Comparison of ENCODE assay signal across 1 cellular context in genomic region chr6:3838992-3839867, GRCh38.
A peak's percentile ranks its signal among the peaks of the same experiment; 100 is the strongest.
TF ChIP-seq lines count a peak whose summit lies in the region.

No MANE protein-coding gene starts in this region.

TF ChIP-seq in HepG2, 621 proteins besides CTCF, POLR2A, EP300 and RAD21 (continued from another document and continues in another):
- TF ChIP-seq ZBTB40 (IDR thresholded peaks at IDR 0.05): no peak
- TF ChIP-seq ZBTB40 (CRISPR knock-in tag; IDR thresholded peaks at IDR 0.05): no peak
- peak; percentile 82; the same call in 1 of the 2 replicates for TF ChIP-seq ZNF281 (CRISPR knock-in tag; IDR thresholded peaks at IDR 0.05; ENCODE audit: borderline replicate concordance)
- no peak for TF ChIP-seq ARNT2 (CRISPR knock-in tag; IDR thresholded peaks at IDR 0.05; ENCODE audit: low read depth)
- TF ChIP-seq ZNF275 (CRISPR knock-in tag; IDR thresholded peaks at IDR 0.05; ENCODE audit: borderline replicate concordance): no peak; the same call in 1 of the 2 replicates
- TF ChIP-seq HMG20A (CRISPR knock-in tag; IDR thresholded peaks at IDR 0.05; ENCODE audit: borderline replicate concordance): peak; percentile 89
- peak; percentile 34; the same call in 1 of the 2 replicates for TF ChIP-seq GFI1 (CRISPR knock-in tag; IDR thresholded peaks at IDR 0.05; ENCODE audit: borderline replicate concordance)
- no peak for TF ChIP-seq ZNF207 (IDR thresholded peaks at IDR 0.05; ENCODE audit: borderline replicate concordance)
- TF ChIP-seq ZNF274 (CRISPR knock-in tag; IDR thresholded peaks at IDR 0.05): peak; percentile 66; the same call in 1 of the 2 replicates
- TF ChIP-seq ZBTB26 (CRISPR knock-in tag; IDR thresholded peaks at IDR 0.05; ENCODE audit: borderline replicate concordance): no peak
- peak; percentile 33; the same call in 1 of the 2 replicates for TF ChIP-seq ZNF468 (CRISPR knock-in tag; IDR thresholded peaks at IDR 0.05)
- peak; percentile 41; the same call in 1 of the 2 replicates for TF ChIP-seq KMT2B (CRISPR knock-in tag; IDR thresholded peaks at IDR 0.05)
- no peak for TF ChIP-seq ZHX1 (CRISPR knock-in tag; IDR thresholded peaks at IDR 0.05; ENCODE audit: low read depth)
- TF ChIP-seq ZKSCAN8 (CRISPR knock-in tag; IDR thresholded peaks at IDR 0.05; ENCODE audit: borderline replicate concordance): 0 out of 2 replicates have a peak, but pooled peaks have one; percentile 50
- peak; percentile 79; the same call in 1 of the 2 replicates for TF ChIP-seq PITX1 (CRISPR knock-in tag; IDR thresholded peaks at IDR 0.05)
- no peak; the same call in 1 of the 2 replicates for TF ChIP-seq JUND (CRISPR knock-in tag; IDR thresholded peaks at IDR 0.05)
- no peak for TF ChIP-seq TRIM22 (IDR thresholded peaks at IDR 0.05)
- no peak for TF ChIP-seq ZNF770 (CRISPR knock-in tag; IDR thresholded peaks at IDR 0.05)
- no peak for TF ChIP-seq ZNF577 (CRISPR knock-in tag; IDR thresholded peaks at IDR 0.05; ENCODE audit: borderline replicate concordance, low read depth)
- TF ChIP-seq SP2 (CRISPR knock-in tag; IDR thresholded peaks at IDR 0.05): no peak
- peak; percentile 68 for TF ChIP-seq POLR2G (IDR thresholded peaks at IDR 0.05; ENCODE audit: low read depth, low read length)
- peak; percentile 74 for TF ChIP-seq HOMEZ (CRISPR knock-in tag; IDR thresholded peaks at IDR 0.05; ENCODE audit: low read depth)
- TF ChIP-seq MEIS1 (CRISPR knock-in tag; IDR thresholded peaks at IDR 0.05; ENCODE audit: borderline replicate concordance): peak; percentile 1; the same call in 1 of the 2 replicates
- TF ChIP-seq PRDM4 (CRISPR knock-in tag; IDR thresholded peaks at IDR 0.05; ENCODE audit: borderline replicate concordance): no peak
- TF ChIP-seq HNF4G (IDR thresholded peaks at IDR 0.05; ENCODE audit: borderline replicate concordance, low read depth, low read length): peak; percentile 34; the same call in 1 of the 2 replicates
- peak; percentile 68; the same call in 1 of the 2 replicates for TF ChIP-seq HNF4G (CRISPR knock-in tag; IDR thresholded peaks at IDR 0.05; ENCODE audit: borderline replicate concordance, low read depth)
